Comparison of ENCODE assay signal across 1 cellular context in genomic region chr3:36969085-36969484, GRCh38.
TF ChIP-seq lines count a peak whose summit lies in the region.

No MANE protein-coding gene starts in this region.

TF ChIP-seq in WTC11, 78 proteins besides CTCF, POLR2A, EP300 and RAD21 (continued from another document):
- TF ChIP-seq USF1 (CRISPR knock-in tag; IDR thresholded peaks at IDR 0.05): no peak
- no peak for TF ChIP-seq ZBTB21 (CRISPR knock-in tag; IDR thresholded peaks at IDR 0.05; ENCODE audit: borderline replicate concordance)
- no peak for TF ChIP-seq ZNF138 (CRISPR knock-in tag; conservative IDR thresholded peaks at IDR 0.05)
- TF ChIP-seq GRHL2 (CRISPR knock-in tag; IDR thresholded peaks at IDR 0.05; ENCODE audit: insufficient replicate concordance, severe bottlenecking): no peak
- TF ChIP-seq, protein P1, sequence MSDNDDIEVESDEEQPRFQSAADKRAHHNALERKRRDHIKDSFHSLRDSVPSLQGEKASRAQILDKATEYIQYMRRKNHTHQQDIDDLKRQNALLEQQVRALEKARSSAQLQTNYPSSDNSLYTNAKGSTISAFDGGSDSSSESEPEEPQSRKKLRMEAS (CRISPR knock-in tag; IDR thresholded peaks at IDR 0.05): no peak
